In the genomic region with DNA sequence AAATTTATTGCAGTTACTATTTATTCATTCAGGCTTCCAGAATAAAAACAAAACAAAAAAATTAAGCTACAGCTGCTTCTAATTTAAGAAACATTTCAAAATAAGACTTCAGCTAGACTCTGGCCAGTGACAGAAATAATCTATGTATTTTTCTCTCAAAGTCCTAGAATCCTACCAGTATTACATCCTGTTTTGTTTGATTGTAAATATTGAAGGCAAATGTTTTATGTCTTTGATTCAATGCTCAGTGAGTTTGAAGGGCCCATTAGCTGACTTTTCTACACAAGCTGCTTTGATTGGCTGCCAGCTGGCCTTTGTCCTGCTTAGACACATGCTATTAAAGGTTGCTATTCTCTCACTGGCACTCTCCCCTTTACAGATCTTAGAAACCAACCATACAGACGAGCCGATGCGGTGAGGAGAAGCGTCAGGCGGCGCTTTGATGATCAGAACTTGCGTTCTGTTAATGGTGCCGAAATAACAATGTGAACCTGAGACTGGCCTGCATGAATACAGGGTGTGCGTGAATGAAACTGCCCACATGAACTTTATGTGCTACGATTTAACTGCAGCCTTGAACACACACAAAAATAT, we compare ENCODE assay signal across 8 cellular contexts.
DNase-seq lines count a peak whose midpoint lies in the region; ATAC-seq and TF ChIP-seq lines count a peak whose summit lies in the region.

No MANE protein-coding gene starts in this region.

- H3K36me3 ChIP-seq in CD4-positive, CD25-positive, alpha-beta regulatory T cell (ENCODE audit: control insufficient read depth, insufficient read depth, low read length): peaks cover 2% of the 10 kb centered on the region

- no peak overlapping the region for H3K27ac ChIP-seq in CD4-positive, CD25-positive, alpha-beta regulatory T cell (ENCODE audit: insufficient read depth, low read length, poor library complexity, severe bottlenecking)

- H3K27ac Mint-ChIP-seq in CD4-positive, CD25-positive, alpha-beta regulatory T cell: peak overlapping the region in 2 of 3 donors; percentile 37 to 87
- peak overlapping the region; percentile 28 for H3K27ac Mint-ChIP-seq in endothelial cell (ENCODE audit: unreplicated experiment)

- no peak for DNase-seq in CD4-positive, CD25-positive, alpha-beta regulatory T cell
- DNase-seq in NCI-H2196 (lab: John Stamatoyannopoulos, UW; ENCODE audit: unreplicated experiment) (peak; percentile 78), endothelial cell (ENCODE audit: low spot score) (no peak), myocyte (ENCODE audit: low read depth) (peak; percentile 69), glomerular visceral epithelial cell (ENCODE audit: extremely low spot score) (no peak), epidermal melanocyte (ENCODE audit: insufficient read length, low spot score) (no peak)

- no peaks in the 10 kb centered on the region for H3K27me3 Mint-ChIP-seq in CD4-positive, CD25-positive, alpha-beta regulatory T cell
- peaks cover 10% of the 10 kb centered on the region for H3K27me3 Mint-ChIP-seq in endothelial cell (ENCODE audit: unreplicated experiment)

- no peaks in the 10 kb centered on the region for H3K9me3 ChIP-seq in CD4-positive, CD25-positive, alpha-beta regulatory T cell (ENCODE audit: control insufficient read depth in 2 of 2, low read length in 2 of 2)

- no peaks in the 10 kb centered on the region for H3K27me3 ChIP-seq in CD4-positive, CD25-positive, alpha-beta regulatory T cell (ENCODE audit: control insufficient read depth, insufficient read depth, low read length)

- ATAC-seq in CD4-positive, CD25-positive, alpha-beta regulatory T cell (ENCODE audit: low read depth in 2 of 2): no peak
- ATAC-seq in GM18502 (IDR thresholded peaks at IDR 0.05; ENCODE audit: poor library complexity, unreplicated experiment) (no peak), GM19395 (IDR thresholded peaks at IDR 0.05; ENCODE audit: unreplicated experiment) (no peak)

- H3K9me3 Mint-ChIP-seq in CD4-positive, CD25-positive, alpha-beta regulatory T cell: no peaks in the 10 kb centered on the region
- H3K9me3 Mint-ChIP-seq in endothelial cell (ENCODE audit: unreplicated experiment): no peaks in the 10 kb centered on the region

- no peak overlapping the region for H3K4me3 Mint-ChIP-seq in CD4-positive, CD25-positive, alpha-beta regulatory T cell
- peak overlapping the region; percentile 1 for H3K4me3 Mint-ChIP-seq in endothelial cell (ENCODE audit: unreplicated experiment)

- no peaks in the 10 kb centered on the region for H3K4me1 ChIP-seq in CD4-positive, CD25-positive, alpha-beta regulatory T cell (ENCODE audit: control insufficient read depth, insufficient read depth, low read length, poor library complexity, severe bottlenecking)

- no peaks in the 10 kb centered on the region for H3K36me3 Mint-ChIP-seq in CD4-positive, CD25-positive, alpha-beta regulatory T cell
- H3K36me3 Mint-ChIP-seq in endothelial cell (ENCODE audit: low read depth, unreplicated experiment): peaks cover 16% of the 10 kb centered on the region

- peaks cover 0 to 3% (median 0%) of the 10 kb centered on the region in 4 donors for H3K4me1 Mint-ChIP-seq in CD4-positive, CD25-positive, alpha-beta regulatory T cell
- H3K4me1 Mint-ChIP-seq in endothelial cell (ENCODE audit: unreplicated experiment): peaks cover 8% of the 10 kb centered on the region

- no peak overlapping the region for H3K4me3 ChIP-seq in CD4-positive, CD25-positive, alpha-beta regulatory T cell (ENCODE audit: low read depth, low read length)

- no peak for TF ChIP-seq CTCF in endothelial cell (IDR thresholded peaks at IDR 0.05; ENCODE audit: unreplicated experiment)

Comparison
In these comparisons a context has a peak if more than half of its experiments do, and no peak if none do; other contexts are left out.
1. DNase-seq: peak in NCI-H2196 (single experiment) and myocyte (single experiment); none in CD4-positive, CD25-positive, alpha-beta regulatory T cell (0 of 3), endothelial cell (single experiment), glomerular visceral epithelial cell (single experiment) and epidermal melanocyte (single experiment).